1 cellular context compared by ENCODE assay signal in genomic region chr9:109948453-109948852, GRCh38.
TF ChIP-seq lines count a peak whose summit lies in the region.

No MANE protein-coding gene starts in this region.

TF ChIP-seq in HepG2, 621 proteins besides CTCF, POLR2A, EP300 and RAD21 (continued from another document):
- TF ChIP-seq, protein P1, sequence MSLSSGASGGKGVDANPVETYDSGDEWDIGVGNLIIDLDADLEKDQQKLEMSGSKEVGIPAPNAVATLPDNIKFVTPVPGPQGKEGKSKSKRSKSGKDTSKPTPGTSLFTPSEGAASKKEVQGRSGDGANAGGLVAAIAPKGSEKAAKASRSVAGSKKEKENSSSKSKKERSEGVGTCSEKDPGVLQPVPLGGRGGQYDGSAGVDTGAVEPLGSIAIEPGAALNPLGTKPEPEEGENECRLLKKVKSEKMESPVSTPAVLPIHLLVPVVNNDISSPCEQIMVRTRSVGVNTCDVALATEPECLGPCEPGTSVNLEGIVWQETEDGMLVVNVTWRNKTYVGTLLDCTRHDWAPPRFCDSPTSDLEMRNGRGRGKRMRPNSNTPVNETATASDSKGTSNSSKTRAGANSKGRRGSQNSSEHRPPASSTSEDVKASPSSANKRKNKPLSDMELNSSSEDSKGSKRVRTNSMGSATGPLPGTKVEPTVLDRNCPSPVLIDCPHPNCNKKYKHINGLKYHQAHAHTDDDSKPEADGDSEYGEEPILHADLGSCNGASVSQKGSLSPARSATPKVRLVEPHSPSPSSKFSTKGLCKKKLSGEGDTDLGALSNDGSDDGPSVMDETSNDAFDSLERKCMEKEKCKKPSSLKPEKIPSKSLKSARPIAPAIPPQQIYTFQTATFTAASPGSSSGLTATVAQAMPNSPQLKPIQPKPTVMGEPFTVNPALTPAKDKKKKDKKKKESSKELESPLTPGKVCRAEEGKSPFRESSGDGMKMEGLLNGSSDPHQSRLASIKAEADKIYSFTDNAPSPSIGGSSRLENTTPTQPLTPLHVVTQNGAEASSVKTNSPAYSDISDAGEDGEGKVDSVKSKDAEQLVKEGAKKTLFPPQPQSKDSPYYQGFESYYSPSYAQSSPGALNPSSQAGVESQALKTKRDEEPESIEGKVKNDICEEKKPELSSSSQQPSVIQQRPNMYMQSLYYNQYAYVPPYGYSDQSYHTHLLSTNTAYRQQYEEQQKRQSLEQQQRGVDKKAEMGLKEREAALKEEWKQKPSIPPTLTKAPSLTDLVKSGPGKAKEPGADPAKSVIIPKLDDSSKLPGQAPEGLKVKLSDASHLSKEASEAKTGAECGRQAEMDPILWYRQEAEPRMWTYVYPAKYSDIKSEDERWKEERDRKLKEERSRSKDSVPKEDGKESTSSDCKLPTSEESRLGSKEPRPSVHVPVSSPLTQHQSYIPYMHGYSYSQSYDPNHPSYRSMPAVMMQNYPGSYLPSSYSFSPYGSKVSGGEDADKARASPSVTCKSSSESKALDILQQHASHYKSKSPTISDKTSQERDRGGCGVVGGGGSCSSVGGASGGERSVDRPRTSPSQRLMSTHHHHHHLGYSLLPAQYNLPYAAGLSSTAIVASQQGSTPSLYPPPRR (CRISPR knock-in tag; IDR thresholded peaks at IDR 0.05; ENCODE audit: borderline replicate concordance): no peak
- TF ChIP-seq NFE2L2 (IDR thresholded peaks at IDR 0.05; ENCODE audit: low read length): peak; percentile 56
